Comparison of ENCODE assay signal across 8 cellular contexts in the genomic region with DNA sequence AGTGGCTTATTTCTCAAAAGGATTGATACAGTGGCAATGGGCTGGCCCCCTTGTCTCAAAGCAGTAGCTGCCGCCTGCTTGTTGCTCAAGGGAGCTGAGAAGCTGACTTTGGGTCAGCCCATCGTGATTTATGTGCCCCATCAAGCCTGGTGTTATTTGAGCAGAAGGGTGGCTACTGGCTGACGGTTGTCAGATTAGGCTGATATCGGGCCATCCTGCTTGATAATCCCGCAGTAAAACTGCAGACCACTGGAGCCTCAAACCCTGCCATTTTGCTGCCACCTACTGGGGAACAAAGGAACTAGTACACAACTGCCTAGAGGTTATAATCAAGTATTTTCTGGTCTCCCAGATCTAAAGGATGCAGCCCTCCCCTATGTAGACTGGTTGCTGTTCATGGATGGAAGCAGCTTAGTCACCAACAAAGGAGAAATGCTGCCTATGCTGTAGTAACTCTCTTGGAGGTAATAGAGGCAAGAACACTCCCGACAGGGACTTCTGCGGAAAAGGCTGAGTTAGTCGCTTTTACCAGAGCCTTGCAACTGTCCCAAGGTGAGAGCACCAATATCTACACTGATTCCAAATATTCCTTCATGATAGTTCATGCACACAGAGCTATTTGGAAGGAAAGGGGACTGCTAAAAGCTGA.
A peak's percentile ranks its signal among the peaks of the same experiment; 100 is the strongest.
DNase-seq lines count a peak whose midpoint lies in the region; ATAC-seq and TF ChIP-seq lines count a peak whose summit lies in the region.

No MANE protein-coding gene starts in this region.

- no peaks in the 10 kb centered on the region for H3K27me3 ChIP-seq in KMS-11 (ENCODE audit: insufficient read depth, low read depth)

- no peak overlapping the region for H3K27ac ChIP-seq in KMS-11

- no peaks in the 10 kb centered on the region for H3K4me1 ChIP-seq in KMS-11 (ENCODE audit: low read depth, poor library complexity, severe bottlenecking)

- no peaks in the 10 kb centered on the region for H4K20me1 ChIP-seq in KMS-11 (ENCODE audit: insufficient read depth)

- H3K9ac ChIP-seq in KMS-11 = no peak overlapping the region

- peak; percentile 48 for ATAC-seq in GM19468 (IDR thresholded peaks at IDR 0.05; ENCODE audit: extremely low read depth, unreplicated experiment)
- peak; percentile 64 for ATAC-seq in Right ventricle myocardium superior (ENCODE audit: poor library complexity)

- H3K4me3 ChIP-seq in KMS-11 (IDR thresholded peaks at IDR 0.05; ENCODE audit: insufficient read depth, low read depth, low read length) = no peak overlapping the region

- intact Hi-C loops in Right ventricle myocardium superior (cut with DNase I) = loop anchor here (5.0 kb wide), 1 partner anchor 355 kb away; no protein-coding TSS in a partner anchor

- no peaks in the 10 kb centered on the region for H3K36me3 ChIP-seq in KMS-11 (ENCODE audit: insufficient read depth)

- H3K4me2 ChIP-seq in KMS-11 = no peak overlapping the region

- no peaks in the 10 kb centered on the region for H3K79me2 ChIP-seq in KMS-11 (ENCODE audit: insufficient read depth, low read depth)

- no peak overlapping the region for H2AFZ ChIP-seq in KMS-11 (ENCODE audit: low read depth)

- peak; percentile 91 for TF ChIP-seq CTCF in KMS-11 (conservative IDR thresholded peaks at IDR 0.05; ENCODE audit: low read depth, low read length)

- DNase-seq in DMS114 treated with DMSO at 0.1 percent for 48 hours (lab: John Stamatoyannopoulos, UW; ENCODE audit: unreplicated experiment) (peak; percentile 67), RPMI7951 (ENCODE audit: low read depth) (peak; percentile 61), Right ventricle myocardium superior (no peak), pulmonary artery endothelial cell (ENCODE audit: low read depth, low spot score) (peak; percentile 32), NCI-H128 (lab: John Stamatoyannopoulos, UW; ENCODE audit: unreplicated experiment) (no peak)
- DNase-seq in activated naive CD4-positive, alpha-beta T cell treated with anti-CD3 and anti-CD28 coated beads, Interleukin-2, amount 50 U/mL, for 16 hours = peak; percentile 31

Comparison
In these comparisons a context has a peak if more than half of its experiments do, and no peak if none do; other contexts are left out.
1. DNase-seq: peak in DMS114 treated with DMSO at 0.1 percent for 48 hours (single experiment), RPMI7951 (single experiment), activated naive CD4-positive, alpha-beta T cell treated with anti-CD3 and anti-CD28 coated beads, Interleukin-2, amount 50 U/mL, for 16 hours (single experiment) and pulmonary artery endothelial cell (single experiment); none in Right ventricle myocardium superior (single experiment) and NCI-H128 (single experiment).